Comparison of ENCODE assay signal across 12 cellular contexts in the genomic region with DNA sequence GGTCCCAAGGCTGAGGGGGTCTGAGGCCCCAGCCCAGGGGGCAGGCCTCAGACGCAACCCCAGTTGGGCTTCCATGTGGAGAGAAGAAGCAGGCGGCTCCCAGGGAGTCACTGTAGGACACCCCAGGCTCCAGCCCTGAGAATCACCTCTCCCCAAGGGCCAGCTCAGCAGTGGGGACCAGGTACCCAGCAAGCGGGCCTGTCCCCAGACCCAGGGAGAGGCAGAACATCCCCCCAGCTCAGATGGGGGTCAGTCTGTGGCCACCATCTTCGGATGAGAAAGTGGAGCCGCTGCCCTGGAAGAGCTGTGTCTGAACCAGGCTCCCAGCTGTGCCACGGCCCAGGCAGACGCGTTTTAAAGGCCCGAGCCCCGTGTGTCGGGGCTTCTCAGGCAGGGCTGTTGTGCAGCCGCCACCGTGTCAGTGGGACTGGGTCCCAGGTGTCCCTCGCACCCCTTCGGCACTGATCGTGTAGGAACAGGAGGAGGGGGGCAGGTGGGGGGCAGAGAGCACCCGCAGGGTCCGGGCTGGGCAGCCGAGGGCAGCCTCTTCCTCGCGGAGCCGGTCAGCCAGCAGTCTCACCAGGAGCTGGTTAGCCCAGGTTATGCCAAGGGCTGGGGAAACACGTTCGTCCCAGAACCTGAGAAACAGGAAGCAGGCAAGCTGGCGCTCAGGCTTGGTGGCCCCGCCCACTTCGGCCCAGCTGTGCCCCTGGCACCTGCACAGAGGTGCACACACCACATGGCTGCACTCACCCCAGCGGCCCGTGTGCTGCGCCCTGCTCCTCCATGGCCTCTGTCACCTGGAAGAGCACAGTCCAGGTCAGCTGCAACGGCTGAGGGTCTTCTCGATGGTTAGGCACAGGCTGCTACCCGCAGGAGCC. TPM values are rescaled to one million over a fixed set of nuclear protein-coding genes. Genes with fewer than 3 reads are reported as not detected.
DNase-seq lines count a peak whose midpoint lies in the region; ATAC-seq and TF ChIP-seq lines count a peak whose summit lies in the region.
"Had no signal": no experiment of that assay in that cellular context is flagged by ENCODE, and none has a peak within 500 bp of the region (broad histone marks: within the 10 kb centered on the region; RNA-seq: fewer than 3 reads in every experiment).

No MANE protein-coding gene starts in this region.

- H3K4me2 ChIP-seq in HCT116 (ENCODE audit: low read length) (no peak overlapping the region), mesenchymal stem cell (ENCODE audit: low read length, poor library complexity, severe bottlenecking) (no peak overlapping the region)

- peak overlapping the region in 1 of 2 experiments; percentile 50 for H3K4ac ChIP-seq in mesenchymal stem cell (ENCODE audit: low read depth in 1 of 2, low read length in 2 of 2)

- CTCF ChIA-PET in HCT116 (lab: Charles Lee): no interaction called here

- RAD21 ChIA-PET in HCT116 (lab: Charles Lee; ENCODE audit: low non-redundant PET in 1 of 2, low total read pairs in 2 of 2, uncharacterized antibody in 2 of 2, unreplicated experiment in 2 of 2): no interaction called here

- no peak overlapping the region for H3K14ac ChIP-seq in mesenchymal stem cell (ENCODE audit: low read length in 2 of 2)

- TF ChIP-seq RAD21 in HCT116 (IDR thresholded peaks at IDR 0.05; ENCODE audit: low read depth): no peak

- no peak overlapping the region for H2BK120ac ChIP-seq in mesenchymal stem cell (ENCODE audit: low read depth, low read length)

- H2BK12ac ChIP-seq in mesenchymal stem cell (ENCODE audit: low read length in 2 of 2): peak overlapping the region in 1 of 2 experiments; percentile 68

- H3K23ac ChIP-seq in mesenchymal stem cell (ENCODE audit: low read length in 2 of 2): no peak overlapping the region

- peaks cover 4 to 5% of the 10 kb centered on the region in 2 experiments; a peak in 3 of 4 replicates for H3K36me3 ChIP-seq in HCT116 (ENCODE audit: control insufficient read depth in 1 of 2, insufficient read depth in 2 of 2, low read length in 2 of 2)
- H3K36me3 ChIP-seq in mesenchymal stem cell (ENCODE audit: control insufficient read depth in 1 of 2, insufficient read depth in 2 of 2, low read depth in 1 of 2, low read length in 2 of 2): peaks cover 76 to 83% of the 10 kb centered on the region in 2 experiments

- H3K9me3 Mint-ChIP-seq in central memory CD8-positive, alpha-beta T cell: no peaks in the 10 kb centered on the region
- H3K9me3 Mint-ChIP-seq: CD8-positive, alpha-beta T cell; nephron had no signal

- POLR2A ChIA-PET in HCT116 (lab: Charles Lee): no interaction called here

- no peak for TF ChIP-seq POLR2A in HCT116 (IDR thresholded peaks at IDR 0.05; ENCODE audit: borderline replicate concordance, extremely low read depth, insufficient read depth, insufficient read length)

- peak overlapping the region in 1 of 2 experiments; percentile 55 for H3K18ac ChIP-seq in mesenchymal stem cell (ENCODE audit: low read depth in 1 of 2, low read length in 2 of 2)

- H2AFZ ChIP-seq in HCT116 (ENCODE audit: low read depth, low read length, poor library complexity, severe bottlenecking): no peak overlapping the region
- no peak overlapping the region for H2AFZ ChIP-seq in mesenchymal stem cell (ENCODE audit: low read depth, low read length)

- DNase-seq in HCT116 (ENCODE audit: low read depth, low spot score) (no peak), mesenchymal stem cell (no peak), NCI-H2227 (lab: John Stamatoyannopoulos, UW; ENCODE audit: unreplicated experiment) (no peak), T-helper 9 cell (no peak), HPDE6-E6E7 (ENCODE audit: extremely low spot score) (no peak), HUDEP-2 (lab: John Stamatoyannopoulos, UW; ENCODE audit: unreplicated experiment in 76 of 76) (no peak)
- no peak for DNase-seq in central memory CD8-positive, alpha-beta T cell (ENCODE audit: low spot score in 2 of 2)
- DNase-seq: activated CD4-positive, CD25-positive, alpha-beta regulatory T cell treated with anti-CD3 and anti-CD28 coated beads, Interleukin-2, amount 50 U/mL, for 72 hours; CD8-positive, alpha-beta T cell; NCI-H226 had no signal

- no peak overlapping the region for H4K91ac ChIP-seq in mesenchymal stem cell (ENCODE audit: low read length)

- peak overlapping the region; percentile 66 for H3K27ac ChIP-seq in 22Rv1
- H3K27ac ChIP-seq in HCT116 (ENCODE audit: low read depth, low read length): no peak overlapping the region
- H3K27ac ChIP-seq in mesenchymal stem cell (ENCODE audit: low read length, poor library complexity, severe bottlenecking): no peak overlapping the region

- H3K4me3 ChIP-seq in HCT116 (replicated peaks in 1 of 2; ENCODE audit: low read depth in 1 of 2, low read length in 2 of 2) (no peak overlapping the region), mesenchymal stem cell (ENCODE audit: insufficient read depth in 1 of 2, low read depth in 1 of 2, low read length in 2 of 2) (no peak overlapping the region)

- intact Hi-C loops in HCT116 (cut with micrococcal nuclease): no loop called here

- H3K4me3 Mint-ChIP-seq in central memory CD8-positive, alpha-beta T cell: no peak overlapping the region
- H3K4me3 Mint-ChIP-seq: CD8-positive, alpha-beta T cell; nephron had no signal

- H3K9me2 ChIP-seq in HCT116 (ENCODE audit: insufficient read depth): no peaks in the 10 kb centered on the region

- H3K9me3 ChIP-seq in HCT116 (ENCODE audit: control insufficient read depth in 1 of 2, insufficient read depth in 1 of 2, low read depth in 1 of 2, low read length in 2 of 2) (no peaks in the 10 kb centered on the region), mesenchymal stem cell (ENCODE audit: control insufficient read depth, low read length) (no peaks in the 10 kb centered on the region)

- H3K27me3 ChIP-seq in HCT116 (ENCODE audit: insufficient read depth, low read length) (no peaks in the 10 kb centered on the region), mesenchymal stem cell (ENCODE audit: control insufficient read depth in 1 of 2, insufficient read depth in 1 of 2, low read length in 2 of 2) (no peaks in the 10 kb centered on the region)

- H3K79me2 ChIP-seq in HCT116 (ENCODE audit: insufficient read depth, low read length): peaks cover 7% of the 10 kb centered on the region; the same call in 1 of the 2 replicates

- no peaks in the 10 kb centered on the region for H3K27me3 Mint-ChIP-seq in central memory CD8-positive, alpha-beta T cell

- H2BK15ac ChIP-seq in mesenchymal stem cell (ENCODE audit: low read depth, poor library complexity, severe bottlenecking): no peak overlapping the region

- H3K9ac ChIP-seq in HCT116 (ENCODE audit: low read length) (no peak overlapping the region), mesenchymal stem cell (ENCODE audit: low read length) (no peak overlapping the region)

- peak overlapping the region; percentile 71 for H4K8ac ChIP-seq in mesenchymal stem cell (ENCODE audit: low read length)

- peak; percentile 18; the same call in 1 of the 2 replicates for ATAC-seq in HCT116
- ATAC-seq in central memory CD8-positive, alpha-beta T cell (replicated peaks; ENCODE audit: extremely low read depth, poor library complexity, severe bottlenecking): no peak
- ATAC-seq: CD8-positive, alpha-beta T cell had no signal

- H3K4me1 Mint-ChIP-seq in central memory CD8-positive, alpha-beta T cell: peaks cover 12% of the 10 kb centered on the region

- H3K36me3 Mint-ChIP-seq in central memory CD8-positive, alpha-beta T cell (ENCODE audit: insufficient read depth): peaks cover 7% of the 10 kb centered on the region

- H2BK5ac ChIP-seq in mesenchymal stem cell (ENCODE audit: low read depth, low read length, poor library complexity, severe bottlenecking): no peak overlapping the region

- no TSS peak for BruUV-seq in HCT116 (replicated peaks; lab: Mats Ljungman, UMichigan)

- peaks cover 64% of the 10 kb centered on the region for H3K79me1 ChIP-seq in mesenchymal stem cell (replicated peaks; ENCODE audit: low read length, poor library complexity, severe bottlenecking)

- H4K20me1 ChIP-seq in HCT116 (ENCODE audit: insufficient read depth): no peaks in the 10 kb centered on the region

- H2AK5ac ChIP-seq in mesenchymal stem cell (ENCODE audit: low read length, severe bottlenecking): no peak overlapping the region

- TF ChIP-seq CTCF in 22Rv1 (IDR thresholded peaks at IDR 0.05) (no peak), HCT116 (IDR thresholded peaks at IDR 0.05 in 2 of 3, conservative IDR thresholded peaks at IDR 0.05 in 1 of 3; ENCODE audit: borderline replicate concordance in 1 of 3, insufficient read depth in 1 of 3, low read depth in 2 of 3, low read length in 2 of 3) (no peak)

- H3K4me1 ChIP-seq in HCT116 (ENCODE audit: control insufficient read depth in 1 of 2, insufficient read depth in 2 of 2, low read length in 2 of 2) (no peaks in the 10 kb centered on the region), mesenchymal stem cell (ENCODE audit: control insufficient read depth, insufficient read depth, low read depth, low read length) (peaks cover 47% of the 10 kb centered on the region)

- peak overlapping the region; percentile 61 for H3K27ac Mint-ChIP-seq in central memory CD8-positive, alpha-beta T cell (ENCODE audit: low read depth)
- H3K27ac Mint-ChIP-seq: CD8-positive, alpha-beta T cell had no signal

- WGBS in mesenchymal stem cell: 96% methylated on average over 33 of the region's 33 CpGs

TF ChIP-seq in HCT116, 20 proteins besides CTCF, POLR2A, EP300 and RAD21 (continues in another document):
- TF ChIP-seq ZNF274 (IDR thresholded peaks at IDR 0.05; ENCODE audit: low read depth, low read length) (no peak), SRF (IDR thresholded peaks at IDR 0.05; ENCODE audit: low read depth) (no peak), FOSL1 (IDR thresholded peaks at IDR 0.05; ENCODE audit: low read depth) (no peak)
- TF ChIP-seq, protein P1, sequence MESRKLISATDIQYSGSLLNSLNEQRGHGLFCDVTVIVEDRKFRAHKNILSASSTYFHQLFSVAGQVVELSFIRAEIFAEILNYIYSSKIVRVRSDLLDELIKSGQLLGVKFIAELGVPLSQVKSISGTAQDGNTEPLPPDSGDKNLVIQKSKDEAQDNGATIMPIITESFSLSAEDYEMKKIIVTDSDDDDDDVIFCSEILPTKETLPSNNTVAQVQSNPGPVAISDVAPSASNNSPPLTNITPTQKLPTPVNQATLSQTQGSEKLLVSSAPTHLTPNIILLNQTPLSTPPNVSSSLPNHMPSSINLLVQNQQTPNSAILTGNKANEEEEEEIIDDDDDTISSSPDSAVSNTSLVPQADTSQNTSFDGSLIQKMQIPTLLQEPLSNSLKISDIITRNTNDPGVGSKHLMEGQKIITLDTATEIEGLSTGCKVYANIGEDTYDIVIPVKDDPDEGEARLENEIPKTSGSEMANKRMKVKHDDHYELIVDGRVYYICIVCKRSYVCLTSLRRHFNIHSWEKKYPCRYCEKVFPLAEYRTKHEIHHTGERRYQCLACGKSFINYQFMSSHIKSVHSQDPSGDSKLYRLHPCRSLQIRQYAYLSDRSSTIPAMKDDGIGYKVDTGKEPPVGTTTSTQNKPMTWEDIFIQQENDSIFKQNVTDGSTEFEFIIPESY (IDR thresholded peaks at IDR 0.05; ENCODE audit: extremely low read depth, insufficient replicate concordance, low read length): no peak

RNA-seq across cellular contexts. Expression of a gene that starts 16.6 kb away (rescaled TPM):
- 48.7 TPM for total RNA-seq in HCT116 (2021; ENCODE audit: unreplicated experiment)
- polyA plus RNA-seq in HCT116 (2012): 17.6 and 20.7 TPM in 2 replicates
- polyA plus RNA-seq in mesenchymal stem cell (2013, experiment 1 of 2): 4.5 TPM
- polyA plus RNA-seq in mesenchymal stem cell (2013, experiment 2 of 2): 4.2 TPM

RNA-seq across cellular contexts. Expression of a gene that starts 17.0 kb away (rescaled TPM):
- 31.3 TPM for total RNA-seq in HCT116 (2021; ENCODE audit: unreplicated experiment)
- 37.3 and 38.3 TPM in 2 replicates for polyA plus RNA-seq in HCT116 (2012)
- 44.0 TPM for polyA plus RNA-seq in mesenchymal stem cell (2013, experiment 1 of 2)
- 43.8 TPM for polyA plus RNA-seq in mesenchymal stem cell (2013, experiment 2 of 2)
